ENCODE assay signal across 18 cellular contexts in the genomic region with DNA sequence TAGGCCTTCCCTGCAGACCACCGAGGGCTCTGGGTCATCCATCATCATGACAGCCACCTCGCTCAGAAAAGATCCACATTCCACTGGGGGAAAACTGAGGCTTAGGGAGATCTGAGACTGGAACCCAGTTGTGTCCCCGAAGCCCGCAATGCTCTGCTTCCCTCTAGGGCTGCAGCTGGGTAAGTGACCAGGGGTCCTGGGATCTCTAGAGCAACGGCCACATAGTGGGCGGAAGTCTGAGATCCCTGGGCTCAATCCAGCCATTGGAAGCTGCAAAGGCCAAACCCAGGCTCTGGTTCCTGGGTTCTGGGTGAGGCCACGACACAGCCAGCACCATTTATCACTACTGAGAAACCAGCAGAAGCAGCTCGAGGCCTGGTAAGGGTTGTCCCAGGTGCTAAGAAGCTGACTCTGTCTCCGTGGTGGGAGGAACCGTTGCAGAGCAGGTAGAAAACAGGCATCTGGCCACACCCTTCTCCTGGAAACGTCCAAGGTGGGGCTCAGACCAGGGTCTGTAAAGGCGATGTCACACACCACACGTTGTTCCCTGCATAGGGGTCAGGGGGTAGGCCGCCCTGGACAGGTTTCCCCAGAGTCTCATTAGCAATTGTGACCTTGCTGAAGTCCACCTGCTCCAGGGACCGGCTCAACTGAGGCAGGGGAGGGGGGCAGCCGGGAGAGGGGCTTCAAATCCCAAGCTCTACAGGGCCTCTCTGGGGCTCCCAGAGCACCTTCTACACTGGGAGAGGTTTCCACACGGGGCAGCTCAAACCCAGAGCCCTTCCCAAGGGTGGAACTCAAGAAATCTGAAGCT. TPM values are rescaled to one million over a fixed set of nuclear protein-coding genes. Genes with fewer than 3 reads are reported as not detected.
DNase-seq lines count a peak whose midpoint lies in the region; ATAC-seq and TF ChIP-seq lines count a peak whose summit lies in the region.
"Had no signal": no experiment of that assay in that cellular context is flagged by ENCODE, and none has a peak within 500 bp of the region (broad histone marks: within the 10 kb centered on the region; RNA-seq: fewer than 3 reads in every experiment).

No MANE protein-coding gene starts in this region.

- no peak for TF ChIP-seq RAD21 in HCT116 (IDR thresholded peaks at IDR 0.05; ENCODE audit: low read depth)

- peaks cover 77 to 98% (median 90%) of the 10 kb centered on the region in 4 donors for H3K4me1 Mint-ChIP-seq in CD4-positive, alpha-beta memory T cell
- peaks cover 87% of the 10 kb centered on the region for H3K4me1 Mint-ChIP-seq in activated naive CD8-positive, alpha-beta T cell treated with anti-CD3 and anti-CD28 coated beads for 36 hours
- peaks cover 56% of the 10 kb centered on the region for H3K4me1 Mint-ChIP-seq in nephron

- H3K27me3 Mint-ChIP-seq in CD4-positive, alpha-beta memory T cell = no peaks in the 10 kb centered on the region
- no peaks in the 10 kb centered on the region for H3K27me3 Mint-ChIP-seq in activated naive CD8-positive, alpha-beta T cell treated with anti-CD3 and anti-CD28 coated beads for 36 hours
- peaks cover 49% of the 10 kb centered on the region for H3K27me3 Mint-ChIP-seq in nephron (ENCODE audit: low read depth)

- 70 to 95% methylated on average over 8 to 17 of the region's 17 CpGs for WGBS in upper lobe of left lung, 2 donors

- H3K27ac Mint-ChIP-seq in CD4-positive, alpha-beta memory T cell = peak overlapping the region; percentile 98 to 99 (median 99)
- peak overlapping the region; percentile 91 for H3K27ac Mint-ChIP-seq in activated naive CD8-positive, alpha-beta T cell treated with anti-CD3 and anti-CD28 coated beads for 36 hours
- H3K27ac Mint-ChIP-seq in nephron = peak overlapping the region in 1 of 3 experiments; percentile 41

- H4K20me1 ChIP-seq in HCT116 (ENCODE audit: insufficient read depth) = no peaks in the 10 kb centered on the region

- no peak overlapping the region for H3K9ac ChIP-seq in HCT116 (ENCODE audit: low read length)

- CTCF ChIA-PET in CD4-positive, alpha-beta memory T cell (lab: Charles Lee; ENCODE audit: partially characterized antibody) = interaction anchor here (0.9 to 16.7 kb wide), 7 partner anchors 8 to 38 kb away, joined by 3 to 270 read pairs (median 27); partner anchors contain the start of gene BCL11B
- CTCF ChIA-PET in HCT116 (lab: Charles Lee) = no interaction called here

- H2AFZ ChIP-seq in HCT116 (ENCODE audit: low read depth, low read length, poor library complexity, severe bottlenecking) = no peak overlapping the region

- RAD21 ChIA-PET in HCT116 (lab: Charles Lee; ENCODE audit: low non-redundant PET in 1 of 2, low total read pairs in 2 of 2, uncharacterized antibody in 2 of 2, unreplicated experiment in 2 of 2) = no interaction called here

- peak overlapping the region; percentile 81 to 99 (median 89) for H3K4me3 Mint-ChIP-seq in CD4-positive, alpha-beta memory T cell
- H3K4me3 Mint-ChIP-seq in activated naive CD8-positive, alpha-beta T cell treated with anti-CD3 and anti-CD28 coated beads for 36 hours = peak overlapping the region; percentile 79
- peak overlapping the region in 2 of 3 experiments; percentile 39 to 41 for H3K4me3 Mint-ChIP-seq in nephron

- H3K36me3 ChIP-seq in CD4-positive, alpha-beta memory T cell (ENCODE audit: insufficient read depth, low read length) = peaks cover 17% of the 10 kb centered on the region
- H3K36me3 ChIP-seq in HCT116 (ENCODE audit: control insufficient read depth in 1 of 2, insufficient read depth in 2 of 2, low read length in 2 of 2) = no peaks in the 10 kb centered on the region
- H3K36me3 ChIP-seq in upper lobe of left lung = no peaks in the 10 kb centered on the region
- H3K36me3 ChIP-seq: gastrocnemius medialis, right atrium auricular region, thoracic aorta had no signal

- no peaks in the 10 kb centered on the region for H3K9me2 ChIP-seq in HCT116 (ENCODE audit: insufficient read depth)

- no peak for TF ChIP-seq POLR2A in HCT116 (IDR thresholded peaks at IDR 0.05; ENCODE audit: borderline replicate concordance, extremely low read depth, insufficient read depth, insufficient read length)
- TF ChIP-seq POLR2A in upper lobe of left lung (IDR thresholded peaks at IDR 0.05) = no peak

- H3K79me2 ChIP-seq in HCT116 (ENCODE audit: insufficient read depth, low read length) = no peaks in the 10 kb centered on the region

- H3K4me2 ChIP-seq in HCT116 (ENCODE audit: low read length) = peak overlapping the region; percentile 79; the same call in 1 of the 2 replicates

- no peak for TF ChIP-seq CTCF in HCT116 (IDR thresholded peaks at IDR 0.05 in 2 of 3, conservative IDR thresholded peaks at IDR 0.05 in 1 of 3; ENCODE audit: borderline replicate concordance in 1 of 3, insufficient read depth in 1 of 3, low read depth in 2 of 3, low read length in 2 of 3)
- no peak for TF ChIP-seq CTCF in nephron (IDR thresholded peaks at IDR 0.05; ENCODE audit: unreplicated experiment in 3 of 3)
- TF ChIP-seq CTCF in upper lobe of left lung (IDR thresholded peaks at IDR 0.05) = no peak

- peaks cover 0 to 14% (median 0%) of the 10 kb centered on the region in 8 donors for H3K9me3 Mint-ChIP-seq in CD4-positive, alpha-beta memory T cell
- no peaks in the 10 kb centered on the region for H3K9me3 Mint-ChIP-seq in activated naive CD8-positive, alpha-beta T cell treated with anti-CD3 and anti-CD28 coated beads for 36 hours
- no peaks in the 10 kb centered on the region for H3K9me3 Mint-ChIP-seq in nephron

- H3K4me3 ChIP-seq in CD4-positive, alpha-beta memory T cell (ENCODE audit: low read length in 2 of 2) = peak overlapping the region; percentile 20 to 40
- H3K4me3 ChIP-seq in HCT116 (replicated peaks in 1 of 2; ENCODE audit: low read depth in 1 of 2, low read length in 2 of 2) (no peak overlapping the region), upper lobe of left lung (no peak overlapping the region)
- H3K4me3 ChIP-seq: coronary artery, gastrocnemius medialis, right atrium auricular region, thoracic aorta had no signal

- intact Hi-C loops in CD4-positive, alpha-beta memory T cell (cut with micrococcal nuclease) = no loop called here
- intact Hi-C loops in HCT116 (cut with micrococcal nuclease) = no loop called here

- no TSS peak for BruUV-seq in HCT116 (replicated peaks; lab: Mats Ljungman, UMichigan)

- peak overlapping the region; percentile 98 for H3K27ac ChIP-seq in CD4-positive, alpha-beta memory T cell (ENCODE audit: low read depth, low read length)
- H3K27ac ChIP-seq in HCT116 (ENCODE audit: low read depth, low read length) = no peak overlapping the region
- peak overlapping the region in 1 of 4 donors; percentile 30 for H3K27ac ChIP-seq in upper lobe of left lung
- H3K27ac ChIP-seq: coronary artery, epithelial cell of prostate, gastrocnemius medialis, right atrium auricular region, thoracic aorta had no signal

- H3K9me3 ChIP-seq in CD4-positive, alpha-beta memory T cell (ENCODE audit: control insufficient read depth in 1 of 2, low read length in 2 of 2) = no peaks in the 10 kb centered on the region
- H3K9me3 ChIP-seq in HCT116 (ENCODE audit: control insufficient read depth in 1 of 2, insufficient read depth in 1 of 2, low read depth in 1 of 2, low read length in 2 of 2) (no peaks in the 10 kb centered on the region), upper lobe of left lung (peaks cover 11 to 17% (median 12%) of the 10 kb centered on the region in 4 donors)

- DNase-seq in CD4-positive, alpha-beta memory T cell = peak in 1 of 5 donors; percentile 54
- DNase-seq in HCT116 (ENCODE audit: low read depth, low spot score) (no peak), NCI-H526 treated with DMSO at 0.1 percent for 48 hours (lab: John Stamatoyannopoulos, UW) (no peak), upper lobe of left lung (no peak)
- DNase-seq in activated naive CD8-positive, alpha-beta T cell treated with anti-CD3 and anti-CD28 coated beads for 36 hours = no peak
- DNase-seq: DND-41; gastrocnemius medialis; NCI-H510A; OCI-M1; stimulated activated CD4-positive, alpha-beta T cell treated with anti-CD3 and anti-CD28 coated beads, Interleukin-1b, Interleukin-23, amount 100 ng/mL, for 48 hours had no signal

- TF ChIP-seq EP300 in upper lobe of left lung (IDR thresholded peaks at IDR 0.05) = no peak

- peaks cover 25 to 75% of the 10 kb centered on the region in 2 donors for H3K36me3 Mint-ChIP-seq in CD4-positive, alpha-beta memory T cell
- H3K36me3 Mint-ChIP-seq in activated naive CD8-positive, alpha-beta T cell treated with anti-CD3 and anti-CD28 coated beads for 36 hours = peaks cover 52% of the 10 kb centered on the region
- no peaks in the 10 kb centered on the region for H3K36me3 Mint-ChIP-seq in nephron (ENCODE audit: low read depth)

- POLR2A ChIA-PET in CD4-positive, alpha-beta memory T cell (lab: Charles Lee; ENCODE audit: partially characterized antibody) = interaction anchor here (0.9 to 87.2 kb wide), 6 partner anchors 11 to 1631 kb away, joined by 3 to 6015 read pairs (median 6); partner anchors contain the start of gene BCL11B
- POLR2A ChIA-PET in HCT116 (lab: Charles Lee) = no interaction called here

- peaks cover 100% of the 10 kb centered on the region for H3K4me1 ChIP-seq in CD4-positive, alpha-beta memory T cell (ENCODE audit: insufficient read depth, low read length)
- peaks cover 22 to 56% of the 10 kb centered on the region in 2 experiments; a peak in 3 of 4 replicates for H3K4me1 ChIP-seq in HCT116 (ENCODE audit: control insufficient read depth in 1 of 2, insufficient read depth in 2 of 2, low read length in 2 of 2)
- H3K4me1 ChIP-seq in upper lobe of left lung = peaks cover 0 to 12% (median 3%) of the 10 kb centered on the region in 4 donors
- H3K4me1 ChIP-seq: right atrium auricular region had no signal

- ATAC-seq in HCT116 = no peak
- ATAC-seq in HG02852 (IDR thresholded peaks at IDR 0.05; ENCODE audit: unreplicated experiment) = no peak
- ATAC-seq in HG02973 (IDR thresholded peaks at IDR 0.05; ENCODE audit: unreplicated experiment) = no peak
- ATAC-seq in upper lobe of left lung (ENCODE audit: low FRiP score in 2 of 2) = no peak
- ATAC-seq: gastrocnemius medialis had no signal

- H3K27me3 ChIP-seq in CD4-positive, alpha-beta memory T cell (ENCODE audit: insufficient read depth, low read length) = no peaks in the 10 kb centered on the region
- no peaks in the 10 kb centered on the region for H3K27me3 ChIP-seq in HCT116 (ENCODE audit: insufficient read depth, low read length)
- H3K27me3 ChIP-seq in upper lobe of left lung = peaks cover 0 to 10% (median 5%) of the 10 kb centered on the region in 4 donors

TF ChIP-seq in HCT116, 20 proteins besides CTCF, POLR2A, EP300 and RAD21:
- TF ChIP-seq SIN3A (IDR thresholded peaks at IDR 0.05; ENCODE audit: low read depth) (no peak), YY1 (IDR thresholded peaks at IDR 0.05; ENCODE audit: extremely low read depth, insufficient replicate concordance, low read depth, low read length) (no peak)

RNA-seq across cellular contexts. Expression of gene BCL11B, which starts 38.6 kb away (rescaled TPM):
- total RNA-seq in CD4-positive, alpha-beta memory T cell = 100 to 1,000 TPM; 163 to 165 TPM
- polyA plus RNA-seq in CD4-positive, alpha-beta memory T cell = 10 to 100 TPM in 1 of 2 donors, 1 to 10 TPM in 1; 2.6 to 11.6 TPM
- total RNA-seq in HCT116 (2021; ENCODE audit: unreplicated experiment) = 1.1 TPM
- polyA plus RNA-seq in HCT116 (2012) = 0.11 and 0.23 TPM in 2 replicates
- 10 to 100 TPM; 38.9 to 40.3 TPM for total RNA-seq in activated naive CD8-positive, alpha-beta T cell treated with anti-CD3 and anti-CD28 coated beads for 36 hours
- 1 to 10 TPM; 1.1 to 4.5 (median 2.2) TPM for total RNA-seq in upper lobe of left lung
- polyA plus RNA-seq: BJ had no signal

Comparison
In these comparisons a context has a peak if more than half of its experiments do, and no peak if none do; other contexts are left out.
1. H3K4me3 ChIP-seq: peak in CD4-positive, alpha-beta memory T cell (2 of 2); none in HCT116 (0 of 2) and upper lobe of left lung (0 of 4).
2. RNA of gene BCL11B, which starts 38.6 kb away (total RNA-seq): 163 to 165 TPM in CD4-positive, alpha-beta memory T cell and 38.9 to 40.3 TPM in activated naive CD8-positive, alpha-beta T cell treated with anti-CD3 and anti-CD28 coated beads for 36 hours; 1.1 to 4.5 TPM in upper lobe of left lung and 1.1 TPM in HCT116 (single experiment); every median in the first group is over 4 times any median in the second.
3. Peak in every context shown above with its lines, with median percentiles within 50 percentile points of each other: H3K4me3 Mint-ChIP-seq.